In the genomic region with DNA sequence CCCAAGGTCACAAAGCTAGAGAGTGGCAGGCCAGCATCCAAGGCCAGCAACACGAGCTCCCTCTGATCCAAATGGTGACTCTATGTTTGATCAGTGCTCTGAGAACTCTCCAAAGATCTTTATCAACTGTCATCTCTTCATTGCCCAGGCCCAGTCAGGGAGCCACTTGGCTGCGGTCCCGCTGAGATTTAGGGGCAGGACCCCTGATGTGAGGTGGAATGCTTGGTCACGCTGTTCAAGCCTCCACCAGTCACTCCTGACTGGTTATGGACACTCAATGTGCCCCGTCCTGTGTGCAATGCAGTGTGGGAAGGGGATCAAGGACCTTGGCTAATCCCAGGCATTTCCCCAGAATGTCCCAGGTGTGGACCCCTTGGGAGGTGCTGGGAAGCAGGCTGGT, we compare ENCODE assay signal across 2 cellular contexts.
A peak's percentile ranks its signal among the peaks of the same experiment; 100 is the strongest.
TF ChIP-seq lines count a peak whose summit lies in the region.

No MANE protein-coding gene starts in this region.

TF ChIP-seq in HepG2, 621 proteins besides CTCF, POLR2A, EP300 and RAD21:
- TF ChIP-seq ZNF768 (CRISPR knock-in tag; IDR thresholded peaks at IDR 0.05) (0 out of 2 replicates have a peak, but pooled peaks have one; percentile 26), CBFB (CRISPR knock-in tag; IDR thresholded peaks at IDR 0.05) (no peak)

TF ChIP-seq in H1, 55 proteins besides CTCF, POLR2A, EP300 and RAD21:
- TF ChIP-seq KDM1A (IDR thresholded peaks at IDR 0.05; ENCODE audit: borderline replicate concordance, low read length) (no peak), CBX5 (IDR thresholded peaks at IDR 0.05; ENCODE audit: low read depth, low read length) (no peak), MAFK (IDR thresholded peaks at IDR 0.05; ENCODE audit: low read depth, low read length) (no peak), ASH2L (IDR thresholded peaks at IDR 0.05; ENCODE audit: low read length) (no peak)
